12 cellular contexts compared by ENCODE assay signal in the genomic region with DNA sequence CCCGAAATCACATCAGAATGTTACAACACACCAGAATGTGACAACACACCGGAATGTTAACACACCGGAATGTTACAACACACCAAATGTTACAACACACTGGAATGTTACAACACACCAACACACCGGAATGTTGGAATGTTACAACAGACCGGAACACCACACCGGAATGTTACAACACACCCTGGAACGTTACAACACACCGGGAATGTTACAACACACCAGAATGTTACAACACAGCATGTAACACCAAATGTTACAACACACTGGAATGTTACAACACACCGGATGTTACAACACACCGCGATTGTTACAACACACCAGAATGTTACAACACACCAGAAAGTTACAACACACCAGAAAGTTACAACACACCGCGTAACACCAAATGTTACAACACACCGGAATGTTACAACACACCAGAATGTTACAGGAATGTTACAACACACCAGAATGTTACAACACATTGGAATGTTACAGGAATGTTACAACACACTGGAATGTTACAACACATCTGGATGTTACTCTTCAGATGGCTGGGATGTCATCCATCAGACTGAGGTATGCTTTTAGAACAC. TPM values are rescaled to one million over a fixed set of nuclear protein-coding genes. Genes with fewer than 3 reads are reported as not detected.
A peak's percentile ranks its signal among the peaks of the same experiment; 100 is the strongest.
DNase-seq lines count a peak whose midpoint lies in the region; ATAC-seq, FAIRE-seq and TF ChIP-seq lines count a peak whose summit lies in the region.
"Had no signal": no experiment of that assay in that cellular context is flagged by ENCODE, and none has a peak within 500 bp of the region (broad histone marks: within the 10 kb centered on the region; RNA-seq: fewer than 3 reads in every experiment).

No MANE protein-coding gene starts in this region.

- H3K27me3 ChIP-seq in BLaER1 (no peaks in the 10 kb centered on the region), mesenchymal stem cell (ENCODE audit: control insufficient read depth in 1 of 2, insufficient read depth in 1 of 2, low read length in 2 of 2) (no peaks in the 10 kb centered on the region)

- H2BK12ac ChIP-seq in mesenchymal stem cell (ENCODE audit: low read length in 2 of 2): no peak overlapping the region

- WGBS in mesenchymal stem cell: 95% methylated on average over 14 of the region's 14 CpGs

- TF ChIP-seq CTCF in HFF-Myc (IDR thresholded peaks at IDR 0.05; ENCODE audit: low read depth, low read length, missing control alignments): no peak
- TF ChIP-seq CTCF in cardiac fibroblast (IDR thresholded peaks at IDR 0.05; ENCODE audit: low read depth, low read length): no peak

- H3K4me3 ChIP-seq in BLaER1: no peak overlapping the region
- H3K4me3 ChIP-seq in HFF-Myc (replicated peaks; ENCODE audit: low read depth, low read length): no peak overlapping the region
- no peak overlapping the region for H3K4me3 ChIP-seq in cardiac fibroblast (replicated peaks in 1 of 2; ENCODE audit: low read depth in 2 of 2, low read length in 2 of 2)
- H3K4me3 ChIP-seq in mesenchymal stem cell (ENCODE audit: insufficient read depth in 1 of 2, low read depth in 1 of 2, low read length in 2 of 2): no peak overlapping the region
- H3K4me3 ChIP-seq: mucosa of descending colon had no signal

- no peak overlapping the region for H3K14ac ChIP-seq in mesenchymal stem cell (ENCODE audit: low read length in 2 of 2)

- no peak overlapping the region for H3K23ac ChIP-seq in mesenchymal stem cell (ENCODE audit: low read length in 2 of 2)

- H4K91ac ChIP-seq in mesenchymal stem cell (ENCODE audit: low read length): no peak overlapping the region

- DNase-seq in HFF-Myc (ENCODE audit: extremely low read depth, low read depth) (peak; percentile 24), cardiac fibroblast (ENCODE audit: low read depth in 2 of 2) (peak; percentile 56 to 87), mesenchymal stem cell (peak; percentile 80), H54 (ENCODE audit: insufficient read length, low spot score) (no peak), NCI-H524 (lab: John Stamatoyannopoulos, UW) (no peak)
- DNase-seq in activated naive CD4-positive, alpha-beta T cell treated with Interleukin-2 at 50 U/mL for 16 hours: no peak
- DNase-seq: mucosa of descending colon; Right ventricle myocardium superior; stimulated activated CD4-positive, alpha-beta T cell treated with anti-CD3 and anti-CD28 coated beads, Interleukin-12 subunit alpha, Interleukin-12 subunit beta, amount 100 ng/mL, for 4 hours; stimulated activated naive B cell treated with anti-CD40 and anti-IgM and Interleukin-4, amounts not matched to agents 10 μg/mL and 1 μg/mL and 100 μg/mL, for 72 hours had no signal

- H2BK5ac ChIP-seq in mesenchymal stem cell (ENCODE audit: low read depth, low read length, poor library complexity, severe bottlenecking): no peak overlapping the region

- H3K18ac ChIP-seq in mesenchymal stem cell (ENCODE audit: low read depth in 1 of 2, low read length in 2 of 2): no peak overlapping the region

- no peak overlapping the region for H3K4ac ChIP-seq in mesenchymal stem cell (ENCODE audit: low read depth in 1 of 2, low read length in 2 of 2)

- H3K9me3 ChIP-seq in BLaER1 (no peaks in the 10 kb centered on the region), mesenchymal stem cell (ENCODE audit: control insufficient read depth, low read length) (peaks cover 27% of the 10 kb centered on the region)
- H3K9me3 ChIP-seq: mucosa of descending colon had no signal

- no peak overlapping the region for H4K8ac ChIP-seq in mesenchymal stem cell (ENCODE audit: low read length)

- H2AK5ac ChIP-seq in mesenchymal stem cell (ENCODE audit: low read length, severe bottlenecking): no peak overlapping the region

- no peak for FAIRE-seq in H54 (lab: Jason Lieb, UNC)

- no peaks in the 10 kb centered on the region for H4K20me1 ChIP-seq in BLaER1

- no peak for TF ChIP-seq POLR2A in H54 (IDR thresholded peaks at IDR 0.05; ENCODE audit: low read depth, low read length)

- H3K36me3 ChIP-seq in BLaER1 (peaks cover 52% of the 10 kb centered on the region), mesenchymal stem cell (ENCODE audit: control insufficient read depth in 1 of 2, insufficient read depth in 2 of 2, low read depth in 1 of 2, low read length in 2 of 2) (peaks cover 65 to 74% of the 10 kb centered on the region in 2 experiments)

- no peak overlapping the region for H3K9ac ChIP-seq in BLaER1
- no peak overlapping the region for H3K9ac ChIP-seq in mesenchymal stem cell (ENCODE audit: low read length)

- H3K4me2 ChIP-seq in BLaER1: peak overlapping the region; percentile 78
- no peak overlapping the region for H3K4me2 ChIP-seq in mesenchymal stem cell (ENCODE audit: low read length, poor library complexity, severe bottlenecking)

- no peak for ATAC-seq in GM18873 (IDR thresholded peaks at IDR 0.05; ENCODE audit: low FRiP score, unreplicated experiment)
- ATAC-seq: mucosa of descending colon; stimulated activated naive B cell treated with anti-CD40 and anti-IgM and Interleukin-4, amounts not matched to agents 10 μg/mL and 1 μg/mL and 100 μg/mL, for 72 hours had no signal

- peak overlapping the region; percentile 78 for H3K27ac ChIP-seq in BLaER1
- no peak overlapping the region for H3K27ac ChIP-seq in mesenchymal stem cell (ENCODE audit: low read length, poor library complexity, severe bottlenecking)

- no peak overlapping the region for H2AFZ ChIP-seq in mesenchymal stem cell (ENCODE audit: low read depth, low read length)

- no peak overlapping the region for H2BK120ac ChIP-seq in mesenchymal stem cell (ENCODE audit: low read depth, low read length)

- no peak overlapping the region for H2BK15ac ChIP-seq in mesenchymal stem cell (ENCODE audit: low read depth, poor library complexity, severe bottlenecking)

- H3K4me1 ChIP-seq in BLaER1 (peaks cover 56% of the 10 kb centered on the region), mesenchymal stem cell (ENCODE audit: control insufficient read depth, insufficient read depth, low read depth, low read length) (no peaks in the 10 kb centered on the region)

- peaks cover 26% of the 10 kb centered on the region for H3K79me1 ChIP-seq in mesenchymal stem cell (replicated peaks; ENCODE audit: low read length, poor library complexity, severe bottlenecking)

RNA-seq across cellular contexts. Expression of a gene that starts 21.1 kb away (rescaled TPM):
- 34.5 TPM for polyA plus RNA-seq in mesenchymal stem cell (2013, experiment 1 of 2)
- 35.0 TPM for polyA plus RNA-seq in mesenchymal stem cell (2013, experiment 2 of 2)

RNA-seq across cellular contexts. Expression of a gene that starts 37.7 kb away (rescaled TPM):
- 23.3 TPM for polyA plus RNA-seq in mesenchymal stem cell (2013, experiment 1 of 2)
- polyA plus RNA-seq in mesenchymal stem cell (2013, experiment 2 of 2): 20.0 TPM

Comparison
In these comparisons a context has a peak if more than half of its experiments do, and no peak if none do; other contexts are left out.
1. DNase-seq: peak in HFF-Myc (single experiment), cardiac fibroblast (2 of 2) and mesenchymal stem cell (single experiment); none in H54 (single experiment), NCI-H524 (0 of 2) and activated naive CD4-positive, alpha-beta T cell treated with Interleukin-2 at 50 U/mL for 16 hours (single experiment).